ENCODE assay signal across 22 cellular contexts in genomic region chr10:3908183-3908582, GRCh38.
DNase-seq lines count a peak whose midpoint lies in the region; ATAC-seq, FAIRE-seq and TF ChIP-seq lines count a peak whose summit lies in the region.
"Had no signal": no experiment of that assay in that cellular context is flagged by ENCODE, and none has a peak within 500 bp of the region (broad histone marks: within the 10 kb centered on the region; RNA-seq: fewer than 3 reads in every experiment).

No MANE protein-coding gene starts in this region.

- H3K36me3 ChIP-seq in K562 (ENCODE audit: control insufficient read depth, insufficient read depth, low read length) (no peaks in the 10 kb centered on the region), psoas muscle (ENCODE audit: insufficient read depth in 1 of 2, low read depth in 1 of 2) (no peaks in the 10 kb centered on the region), suprapubic skin (no peaks in the 10 kb centered on the region)

- 64% methylated on average over 10 of the region's 10 CpGs for WGBS in K562 (ENCODE audit: insufficient coverage, low coverage, missing lambda C conversion rate)
- 70 to 80% (median 72%) methylated on average over 10 of the region's 10 CpGs for WGBS in psoas muscle, 3 donors
- WGBS in suprapubic skin: 69% methylated on average over 10 of the region's 10 CpGs

- H3K79me2 ChIP-seq in K562 (ENCODE audit: control insufficient read depth, insufficient read depth, low read length): no peaks in the 10 kb centered on the region

- H3K4me1 Mint-ChIP-seq in activated naive CD4-positive, alpha-beta T cell treated with anti-CD3 and anti-CD28 coated beads, Interleukin-2, amount 50 U/mL, for 24 hours: no peaks in the 10 kb centered on the region

- no peaks in the 10 kb centered on the region for H3K27me3 Mint-ChIP-seq in activated naive CD4-positive, alpha-beta T cell treated with anti-CD3 and anti-CD28 coated beads, Interleukin-2, amount 50 U/mL, for 24 hours

- no peaks in the 10 kb centered on the region for H3K9me1 ChIP-seq in K562 (ENCODE audit: control insufficient read depth, insufficient read depth, low read length)

- TF ChIP-seq POLR2A in K562 (conservative IDR thresholded peaks at IDR 0.05) (no peak), suprapubic skin (IDR thresholded peaks at IDR 0.05) (no peak)

- no peak overlapping the region for H2AFZ ChIP-seq in K562 (ENCODE audit: low read depth, low read length)

- H3K9ac ChIP-seq in K562 (ENCODE audit: insufficient read depth in 1 of 2, low read depth in 2 of 2, low read length in 2 of 2): no peak overlapping the region

- ATAC-seq in K562 (no peak), psoas muscle (no peak), HG02884 (IDR thresholded peaks at IDR 0.05; ENCODE audit: unreplicated experiment) (no peak)
- ATAC-seq: CD8-positive, alpha-beta T cell; HCT116 had no signal

- no peaks in the 10 kb centered on the region for H3K9me3 Mint-ChIP-seq in activated naive CD4-positive, alpha-beta T cell treated with anti-CD3 and anti-CD28 coated beads, Interleukin-2, amount 50 U/mL, for 24 hours
- H3K9me3 Mint-ChIP-seq: CD8-positive, alpha-beta T cell had no signal

- H3K4me3 ChIP-seq in K562: no peak overlapping the region
- no peak overlapping the region for H3K4me3 ChIP-seq in psoas muscle
- H3K4me3 ChIP-seq in suprapubic skin: no peak overlapping the region
- H3K4me3 ChIP-seq in dorsolateral prefrontal cortex: no peak overlapping the region

- CTCF ChIA-PET in K562 (lab: Yijun Ruan, JAX; ENCODE audit: low intra/inter-chr PET ratio): no interaction called here

- H3K27ac ChIP-seq in K562 (ENCODE audit: extremely low read depth, low read depth, low read length): no peak overlapping the region
- peak overlapping the region; percentile 13 for H3K27ac ChIP-seq in psoas muscle
- H3K27ac ChIP-seq in suprapubic skin: peak overlapping the region; percentile 61
- no peak overlapping the region for H3K27ac ChIP-seq in dorsolateral prefrontal cortex
- H3K27ac ChIP-seq: 22Rv1 had no signal

- H3K9me3 ChIP-seq in K562 (replicated peaks; ENCODE audit: control insufficient read depth, insufficient read depth, low read depth, low read length) (no peaks in the 10 kb centered on the region), psoas muscle (no peaks in the 10 kb centered on the region), suprapubic skin (no peaks in the 10 kb centered on the region)

- no TSS peak for BruUV-seq in K562 (replicated peaks; lab: Mats Ljungman, UMichigan)

- in situ Hi-C loops in K562 (cut with MboI): no loop called here

- TF ChIP-seq CTCF in K562 (IDR thresholded peaks at IDR 0.05 in 2 of 3, conservative IDR thresholded peaks at IDR 0.05 in 1 of 3; ENCODE audit: insufficient read depth in 2 of 3, low read depth in 1 of 3, low read length in 3 of 3) (no peak), psoas muscle (IDR thresholded peaks at IDR 0.05) (no peak), suprapubic skin (IDR thresholded peaks at IDR 0.05) (no peak), D721Med (IDR thresholded peaks at IDR 0.05; ENCODE audit: insufficient read depth, missing control alignments) (no peak), dorsolateral prefrontal cortex (IDR thresholded peaks at IDR 0.05 in 54 of 56, conservative IDR thresholded peaks at IDR 0.05 in 2 of 56; ENCODE audit: low read depth in 1 of 56, partially characterized antibody in 56 of 56) (no peak)

- H3K4me2 ChIP-seq in K562 (ENCODE audit: insufficient read depth, low read length): no peak overlapping the region

- H4K20me1 ChIP-seq in K562 (replicated peaks; ENCODE audit: control insufficient read depth, insufficient read depth, low read length): no peaks in the 10 kb centered on the region

- no peaks in the 10 kb centered on the region for H3K36me3 Mint-ChIP-seq in activated naive CD4-positive, alpha-beta T cell treated with anti-CD3 and anti-CD28 coated beads, Interleukin-2, amount 50 U/mL, for 24 hours
- H3K36me3 Mint-ChIP-seq: CD8-positive, alpha-beta T cell had no signal

- DNase-seq in activated naive CD4-positive, alpha-beta T cell (lab: John Stamatoyannopoulos, UW): no peak
- no peak for DNase-seq in K562 (ENCODE audit: extremely low read depth in 1 of 4, low spot score in 3 of 4)
- no peak for DNase-seq in psoas muscle
- no peak for DNase-seq in suprapubic skin (ENCODE audit: low spot score in 2 of 2)
- no peak for DNase-seq in D721Med (ENCODE audit: insufficient read length, low spot score)
- no peak for DNase-seq in dorsolateral prefrontal cortex
- DNase-seq: AML-193, C1 segment of cervical spinal cord, KG1, NCI-H1092, NCI-H1436, NCI-H187 treated with DMSO at 0.1 percent for 48 hours, NCI-H2107, NCI-H446 treated with DMSO at 0.1 percent for 48 hours, NCI-H526 treated with DMSO at 0.1 percent for 48 hours had no signal

- H3K27me3 ChIP-seq in K562 (ENCODE audit: control insufficient read depth in 2 of 2, insufficient read depth in 2 of 2, low read length in 2 of 2) (no peaks in the 10 kb centered on the region), psoas muscle (ENCODE audit: insufficient read depth in 3 of 3, low read length in 2 of 3) (no peaks in the 10 kb centered on the region), suprapubic skin (no peaks in the 10 kb centered on the region), dorsolateral prefrontal cortex (no peaks in the 10 kb centered on the region)

- FAIRE-seq in K562 (lab: Jason Lieb, UNC) (no peak), D721Med (lab: Jason Lieb, UNC) (no peak)
- FAIRE-seq: GM12892, H1 had no signal

- H3K27ac Mint-ChIP-seq in activated naive CD4-positive, alpha-beta T cell treated with anti-CD3 and anti-CD28 coated beads, Interleukin-2, amount 50 U/mL, for 24 hours: peak overlapping the region; percentile 35
- H3K27ac Mint-ChIP-seq: CD8-positive, alpha-beta T cell had no signal

- TF ChIP-seq EP300 in K562 (IDR thresholded peaks at IDR 0.05; ENCODE audit: low read length): no peak
- no peak for TF ChIP-seq EP300 in suprapubic skin (IDR thresholded peaks at IDR 0.05)

- intact Hi-C loops in K562 (cut with micrococcal nuclease): no loop called here
- intact Hi-C loops in psoas muscle (cut with DNase I): loop anchor here in 1 of 2 donors (5.0 kb wide), 1 partner anchor 441 kb away; no protein-coding TSS in a partner anchor
- intact Hi-C loops in dorsolateral prefrontal cortex (cut with DNase I): no loop called here

- TF ChIP-seq RAD21 in K562 (CRISPR knock-in tag; conservative IDR thresholded peaks at IDR 0.05 in 1 of 2, IDR thresholded peaks at IDR 0.05 in 1 of 2): no peak

- H3K4me1 ChIP-seq in K562 (replicated peaks in 1 of 2; ENCODE audit: control insufficient read depth in 2 of 2, insufficient read depth in 2 of 2, low read length in 2 of 2) (peaks cover 0 to 2% of the 10 kb centered on the region in 2 experiments; a peak in 1 of 5 replicates), psoas muscle (no peaks in the 10 kb centered on the region), suprapubic skin (peaks cover 8% of the 10 kb centered on the region)

- POLR2A ChIA-PET in K562 (lab: Yijun Ruan, JAX): no interaction called here

- no peak overlapping the region for H3K4me3 Mint-ChIP-seq in activated naive CD4-positive, alpha-beta T cell treated with anti-CD3 and anti-CD28 coated beads, Interleukin-2, amount 50 U/mL, for 24 hours
- H3K4me3 Mint-ChIP-seq: CD8-positive, alpha-beta T cell had no signal

TF ChIP-seq in K562, 482 proteins besides CTCF, POLR2A, EP300 and RAD21 (continues in another document):
- TF ChIP-seq SRSF9 (IDR thresholded peaks at IDR 0.05; ENCODE audit: borderline replicate concordance, low read depth, low read length) (no peak), CEBPB (tag; IDR thresholded peaks at IDR 0.05) (peak; percentile 81)
- TF ChIP-seq, protein P1, sequence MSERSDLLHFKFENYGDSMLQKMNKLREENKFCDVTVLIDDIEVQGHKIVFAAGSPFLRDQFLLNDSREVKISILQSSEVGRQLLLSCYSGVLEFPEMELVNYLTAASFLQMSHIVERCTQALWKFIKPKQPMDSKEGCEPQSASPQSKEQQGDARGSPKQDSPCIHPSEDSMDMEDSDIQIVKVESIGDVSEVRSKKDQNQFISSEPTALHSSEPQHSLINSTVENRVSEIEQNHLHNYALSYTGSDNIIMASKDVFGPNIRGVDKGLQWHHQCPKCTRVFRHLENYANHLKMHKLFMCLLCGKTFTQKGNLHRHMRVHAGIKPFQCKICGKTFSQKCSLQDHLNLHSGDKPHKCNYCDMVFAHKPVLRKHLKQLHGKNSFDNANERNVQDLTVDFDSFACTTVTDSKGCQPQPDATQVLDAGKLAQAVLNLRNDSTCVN (CRISPR knock-in tag; IDR thresholded peaks at IDR 0.05): no peak

Comparison
In these comparisons a context has a peak if more than half of its experiments do, and no peak if none do; other contexts are left out.
1. H3K27ac ChIP-seq: peak in psoas muscle (single experiment) and suprapubic skin (single experiment); none in K562 (single experiment) and dorsolateral prefrontal cortex (0 of 59).